In genomic region chr4:3571921-3572320, GRCh38 we compare ENCODE assay signal across 27 cellular contexts.
"Had no signal": no experiment of that assay in that cellular context is flagged by ENCODE, and none has a peak within 500 bp of the region (broad histone marks: within the 10 kb centered on the region; RNA-seq: fewer than 3 reads in every experiment).

No MANE protein-coding gene starts in this region.

- H3K27ac Mint-ChIP-seq: activated B cell treated with CpG ODN at 0.5 μM for 24 hours; activated CD8-positive, alpha-beta T cell treated with anti-CD3 and anti-CD28 coated beads for 36 hours; activated naive CD8-positive, alpha-beta T cell; activated T-helper 17 cell treated with anti-CD3 and anti-CD28 coated beads, Interleukin-2, amount 50 U/mL, for 72 hours; dendritic cell treated with granulocyte-macrophage colony-stimulating factor and Interleukin-4, amounts not matched to agents 40 ng/mL and 50 ng/mL, for 4 days had no signal

- H3K27me3 Mint-ChIP-seq: activated T-helper 17 cell treated with anti-CD3 and anti-CD28 coated beads, Interleukin-2, amount 50 U/mL, for 72 hours; central memory CD8-positive, alpha-beta T cell had no signal

- H3K9me3 Mint-ChIP-seq: activated B cell treated with CpG ODN at 0.5 μM for 24 hours; activated CD8-positive, alpha-beta T cell treated with anti-CD3 and anti-CD28 coated beads for 36 hours; activated T-cell treated with anti-CD3 and anti-CD28 coated beads, Interleukin-2, amount 50 U/mL, for 4 hours; activated T-helper 17 cell treated with anti-CD3 and anti-CD28 coated beads, Interleukin-2, amount 50 U/mL, for 72 hours; central memory CD8-positive, alpha-beta T cell; dendritic cell treated with granulocyte-macrophage colony-stimulating factor and Interleukin-4, amounts not matched to agents 40 ng/mL and 50 ng/mL, for 4 days had no signal

- H3K4me3 Mint-ChIP-seq: activated B cell treated with CpG ODN at 0.5 μM for 24 hours; activated CD8-positive, alpha-beta T cell treated with anti-CD3 and anti-CD28 coated beads for 36 hours; activated naive CD8-positive, alpha-beta T cell; activated T-cell treated with anti-CD3 and anti-CD28 coated beads, Interleukin-2, amount 50 U/mL, for 4 hours; activated T-helper 17 cell treated with anti-CD3 and anti-CD28 coated beads, Interleukin-2, amount 50 U/mL, for 72 hours; central memory CD8-positive, alpha-beta T cell; dendritic cell treated with granulocyte-macrophage colony-stimulating factor and Interleukin-4, amounts not matched to agents 40 ng/mL and 50 ng/mL, for 4 days had no signal

- H3K27ac ChIP-seq: brain microvascular endothelial cell, coronary artery, dorsolateral prefrontal cortex, esophagus muscularis mucosa, foreskin keratinocyte, gastrocnemius medialis, WERI-Rb-1 had no signal

- DNase-seq: activated B cell treated with CpG ODN at 0.5 μM for 24 hours; activated CD4-positive, alpha-beta T cell treated with anti-CD3 and anti-CD28 coated beads for 48 hours; activated CD4-positive, alpha-beta T cell treated with anti-CD3 and anti-CD28 coated beads, Interleukin-2, amount 50 U/mL, for 1 hour; activated CD4-positive, alpha-beta T cell treated with anti-CD3 and anti-CD28 coated beads, Interleukin-2, amount 50 U/mL, for 48 hours; activated CD8-positive, alpha-beta memory T cell treated with anti-CD3 and anti-CD28 coated beads for 24 hours; activated CD8-positive, alpha-beta T cell treated with anti-CD3 and anti-CD28 coated beads for 36 hours; activated effector memory CD4-positive, alpha-beta T cell treated with Interleukin-2 at 50 U/mL for 16 hours; activated gamma-delta T cell treated with Interleukin-2 at 50 U/mL for 16 hours; activated naive CD4-positive, alpha-beta T cell treated with anti-CD3 and anti-CD28 coated beads, Interleukin-2, amount 50 U/mL, for 16 hours; activated naive CD4-positive, alpha-beta T cell treated with Interleukin-2 at 50 U/mL for 16 hours; activated T-cell treated with anti-CD3 and anti-CD28 coated beads, Interleukin-2, amount 50 U/mL, for 4 hours; amniotic stem cell; anterior cingulate cortex; brain microvascular endothelial cell; dorsolateral prefrontal cortex; effector memory CD4-positive, alpha-beta T cell; erythroblast; foreskin keratinocyte; gastrocnemius medialis; T-helper 2 cell had no signal

- H3K36me3 Mint-ChIP-seq: activated naive CD8-positive, alpha-beta T cell had no signal

- H3K9me3 ChIP-seq: esophagus muscularis mucosa, gastrocnemius medialis had no signal

- H3K4me3 ChIP-seq: coronary artery, dorsolateral prefrontal cortex, esophagus muscularis mucosa, gastrocnemius medialis had no signal

- H3K36me3 ChIP-seq: brain microvascular endothelial cell, esophagus muscularis mucosa, gastrocnemius medialis, WERI-Rb-1 had no signal

- H3K27me3 ChIP-seq: brain microvascular endothelial cell, dorsolateral prefrontal cortex, foreskin keratinocyte had no signal

- H3K4me1 Mint-ChIP-seq: activated B cell treated with CpG ODN at 0.5 μM for 24 hours; activated T-helper 17 cell treated with anti-CD3 and anti-CD28 coated beads, Interleukin-2, amount 50 U/mL, for 72 hours; central memory CD8-positive, alpha-beta T cell had no signal

- H3K4me1 ChIP-seq: esophagus muscularis mucosa, foreskin keratinocyte, gastrocnemius medialis had no signal
